ENCODE assay signal across 8 cellular contexts in genomic region chr12:56593909-56594621, GRCh38. TPM values are rescaled to one million over a fixed set of nuclear protein-coding genes. Genes with fewer than 3 reads are reported as not detected.
A peak's percentile ranks its signal among the peaks of the same experiment; 100 is the strongest.
DNase-seq lines count a peak whose midpoint lies in the region; ATAC-seq and TF ChIP-seq lines count a peak whose summit lies in the region.

No MANE protein-coding gene starts in this region.

- no peak overlapping the region for H3K27ac Mint-ChIP-seq in activated naive CD8-positive, alpha-beta T cell treated with anti-CD3 and anti-CD28 coated beads for 36 hours

- H3K27ac ChIP-seq in cardiac muscle cell (peak overlapping the region; percentile 91), psoas muscle (peak overlapping the region; percentile 14), aorta (ENCODE audit: low read depth in 1 of 2, low read length in 2 of 2) (peak overlapping the region in 1 of 2 donors; percentile 75)

- DNase-seq in M059J (ENCODE audit: low read depth) (peak; percentile 66), cardiac muscle cell (ENCODE audit: low read depth in 1 of 2, low spot score in 1 of 2) (peak; percentile 77 to 83), psoas muscle (peak; percentile 39 to 69), aorta (peak in 1 of 2 donors; percentile 54)
- DNase-seq in activated naive CD8-positive, alpha-beta T cell treated with anti-CD3 and anti-CD28 coated beads for 36 hours, result peak; percentile 62

- peaks cover 5% of the 10 kb centered on the region for H3K36me3 Mint-ChIP-seq in activated naive CD8-positive, alpha-beta T cell treated with anti-CD3 and anti-CD28 coated beads for 36 hours

- H3K4me3 Mint-ChIP-seq in activated naive CD8-positive, alpha-beta T cell treated with anti-CD3 and anti-CD28 coated beads for 36 hours, result no peak overlapping the region

- H3K4me1 Mint-ChIP-seq in activated naive CD8-positive, alpha-beta T cell treated with anti-CD3 and anti-CD28 coated beads for 36 hours, result peaks cover 8% of the 10 kb centered on the region

- H3K9me3 ChIP-seq in cardiac muscle cell (ENCODE audit: low read depth), result no peaks in the 10 kb centered on the region
- H3K9me3 ChIP-seq in psoas muscle, result no peaks in the 10 kb centered on the region
- H3K9me3 ChIP-seq in aorta (ENCODE audit: control insufficient read depth, low read length), result no peaks in the 10 kb centered on the region

- ATAC-seq in SK-N-SH treated with all-trans-retinoic acid at 6 μM for 48 hours (peak; percentile 82), psoas muscle (peak; percentile 40 to 61 (median 55)), aorta (ENCODE audit: low FRiP score) (peak; percentile 81), GM21423 (IDR thresholded peaks at IDR 0.05; ENCODE audit: unreplicated experiment) (no peak)

- peaks cover 15% of the 10 kb centered on the region for H3K36me3 ChIP-seq in cardiac muscle cell
- peaks cover 10 to 42% of the 10 kb centered on the region in 2 donors for H3K36me3 ChIP-seq in psoas muscle (ENCODE audit: insufficient read depth in 1 of 2, low read depth in 1 of 2)
- peaks cover 3 to 7% of the 10 kb centered on the region in 2 donors for H3K36me3 ChIP-seq in aorta (ENCODE audit: control insufficient read depth in 1 of 2, insufficient read depth in 2 of 2, low read length in 1 of 2)

- peak; percentile 28 for TF ChIP-seq CTCF in GM12801 (IDR thresholded peaks at IDR 0.05; ENCODE audit: extremely low read depth, insufficient read length)
- peak; percentile 95 for TF ChIP-seq CTCF in cardiac muscle cell (IDR thresholded peaks at IDR 0.05; ENCODE audit: low read depth, low read length)
- TF ChIP-seq CTCF in psoas muscle (IDR thresholded peaks at IDR 0.05), result peak; percentile 66

- H3K27me3 ChIP-seq in cardiac muscle cell (no peaks in the 10 kb centered on the region), psoas muscle (ENCODE audit: insufficient read depth in 3 of 3, low read length in 2 of 3) (no peaks in the 10 kb centered on the region), aorta (ENCODE audit: control insufficient read depth in 1 of 2, insufficient read depth in 2 of 2, low read length in 1 of 2) (no peaks in the 10 kb centered on the region)

- H3K4me1 ChIP-seq in cardiac muscle cell (ENCODE audit: low read depth), result peaks cover 25% of the 10 kb centered on the region
- H3K4me1 ChIP-seq in psoas muscle, result no peaks in the 10 kb centered on the region
- no peaks in the 10 kb centered on the region for H3K4me1 ChIP-seq in aorta (ENCODE audit: control insufficient read depth in 1 of 2, insufficient read depth in 2 of 2, low read length in 2 of 2)

- intact Hi-C loops in psoas muscle (cut with DNase I) (loop anchor here in 1 of 2 donors (5.0 kb wide), 1 partner anchor 82 kb away; no protein-coding TSS in a partner anchor), aorta (cut with DNase I) (no loop called here)

- H3K4me3 ChIP-seq in cardiac muscle cell (no peak overlapping the region), psoas muscle (no peak overlapping the region), aorta (ENCODE audit: low read length in 2 of 2) (no peak overlapping the region)

- H3K27me3 Mint-ChIP-seq in activated naive CD8-positive, alpha-beta T cell treated with anti-CD3 and anti-CD28 coated beads for 36 hours, result no peaks in the 10 kb centered on the region

- 43 to 50% (median 47%) methylated on average over 8 of the region's 8 CpGs for WGBS in psoas muscle, 3 donors
- WGBS in aorta, 2 donors, result 21 to 23% methylated on average over 8 of the region's 8 CpGs

- no peaks in the 10 kb centered on the region for H3K9me3 Mint-ChIP-seq in activated naive CD8-positive, alpha-beta T cell treated with anti-CD3 and anti-CD28 coated beads for 36 hours

TF ChIP-seq in SK-N-SH treated with all-trans-retinoic acid at 6 μM for 48 hours, 23 proteins besides CTCF, POLR2A, EP300 and RAD21:
- TF ChIP-seq TSHZ2 (CRISPR knock-in tag; IDR thresholded peaks at IDR 0.05) (peak; percentile 25; the same call in 1 of the 2 replicates), ISL1 (CRISPR knock-in tag; IDR thresholded peaks at IDR 0.05) (no peak)

RNA-seq across cellular contexts. Expression of gene BAZ2A, which starts 36.1 kb away (rescaled TPM):
- 24.0 and 29.0 TPM in 2 replicates for total RNA-seq in M059J (2014; rRNA removed; shearing (Covaris generic))
- 10 to 100 TPM; 65.4 to 65.8 TPM for total RNA-seq in activated naive CD8-positive, alpha-beta T cell treated with anti-CD3 and anti-CD28 coated beads for 36 hours
- 72.4 and 153 TPM in 2 replicates for total RNA-seq in cardiac muscle cell
- polyA plus RNA-seq in cardiac muscle cell, result 65.0 and 104 TPM in 2 replicates
- total RNA-seq in psoas muscle, result 10 to 100 TPM; 41.0 to 53.8 (median 47.7) TPM
- 10 to 100 TPM; 10.0 to 39.4 (median 25.5) TPM for polyA plus RNA-seq in psoas muscle
- total RNA-seq in aorta, result 100 to 1,000 TPM in 1 of 2 donors, 10 to 100 TPM in 1; 89.3 to 130 TPM
- 10 to 100 TPM; 15.2 to 35.2 TPM for polyA plus RNA-seq in aorta

RNA-seq across cellular contexts. Expression of gene ATP5F1B, which starts 51.7 kb away (rescaled TPM):
- 559 and 577 TPM in 2 replicates for total RNA-seq in M059J (2014; rRNA removed; shearing (Covaris generic))
- total RNA-seq in activated naive CD8-positive, alpha-beta T cell treated with anti-CD3 and anti-CD28 coated beads for 36 hours, result 1,000 to 10,000 TPM in 1 of 2 experiments, 100 to 1,000 TPM in 1; 996 to 1,010 TPM
- 1,322 and 1,661 TPM in 2 replicates for total RNA-seq in cardiac muscle cell
- 3,161 and 3,964 TPM in 2 replicates for polyA plus RNA-seq in cardiac muscle cell
- 1,000 to 10,000 TPM; 1,044 to 2,377 (median 1,300) TPM for total RNA-seq in psoas muscle
- 1,000 to 10,000 TPM; 1,196 to 2,759 (median 1,470) TPM for polyA plus RNA-seq in psoas muscle
- total RNA-seq in aorta, result 100 to 1,000 TPM; 216 to 262 TPM
- 100 to 1,000 TPM; 289 to 327 TPM for polyA plus RNA-seq in aorta

Comparison
In these comparisons a context has a peak if more than half of its experiments do, and no peak if none do; other contexts are left out.
1. CTCF ChIP-seq: peak in every context shown above with its lines; median percentile 95 in cardiac muscle cell; 66 in psoas muscle; 28 in GM12801.